24 cellular contexts compared by ENCODE assay signal in genomic region chr9:134972140-134972539, GRCh38. TPM values are rescaled to one million over a fixed set of nuclear protein-coding genes. Genes with fewer than 3 reads are reported as not detected.
DNase-seq lines count a peak whose midpoint lies in the region; ATAC-seq and TF ChIP-seq lines count a peak whose summit lies in the region.
"Had no signal": no experiment of that assay in that cellular context is flagged by ENCODE, and none has a peak within 500 bp of the region (broad histone marks: within the 10 kb centered on the region; RNA-seq: fewer than 3 reads in every experiment).

No MANE protein-coding gene starts in this region.

- H3K27me3 ChIP-seq in left lung (peaks cover 8 to 58% of the 10 kb centered on the region in 2 donors), suprapubic skin (peaks cover 37% of the 10 kb centered on the region)

- WGBS in suprapubic skin = 90% methylated on average over 9 of the region's 9 CpGs

- H3K4me1 ChIP-seq in left lung (no peaks in the 10 kb centered on the region), suprapubic skin (no peaks in the 10 kb centered on the region)
- H3K4me1 ChIP-seq: Caco-2 had no signal

- H3K36me3 ChIP-seq in left lung = no peaks in the 10 kb centered on the region
- H3K36me3 ChIP-seq in suprapubic skin = no peaks in the 10 kb centered on the region
- H3K36me3 ChIP-seq: BLaER1 treated with 17β-estradiol and CSF1 and Interleukin-3, amounts not matched to agents 10 nM and 100 nM; MG63 had no signal

- intact Hi-C loops in left lung (cut with DNase I) = no loop called here

- no peak for TF ChIP-seq POLR2A in suprapubic skin (IDR thresholded peaks at IDR 0.05)

- H3K4me3 ChIP-seq in left lung (no peak overlapping the region), suprapubic skin (no peak overlapping the region)
- H3K4me3 ChIP-seq: BLaER1 treated with 17β-estradiol and CSF1 and Interleukin-3, amounts not matched to agents 10 nM and 100 nM; MG63 had no signal

- DNase-seq in activated effector memory CD4-positive, alpha-beta T cell treated with anti-CD3 and anti-CD28 coated beads, Interleukin-2, amount 50 U/mL, for 16 hours = peak; percentile 33
- DNase-seq in activated effector memory CD4-positive, alpha-beta T cell treated with Interleukin-2 at 50 U/mL for 16 hours = no peak
- DNase-seq in RPMI8226 (peak; percentile 34), left lung (peak; percentile 10 to 17), suprapubic skin (ENCODE audit: low spot score in 2 of 2) (peak; percentile 24 to 43), NCI-H510A (lab: John Stamatoyannopoulos, UW) (no peak), middle frontal gyrus (ENCODE audit: extremely low spot score, low spot score) (no peak), NCI-H1417 treated with DMSO at 0.1 percent for 48 hours (lab: John Stamatoyannopoulos, UW) (no peak)
- DNase-seq: 8988T; CD4-positive, alpha-beta memory T cell; DMS 273 treated with DMSO at 0.1 percent for 48 hours; DMS79 treated with DMSO at 0.1 percent for 48 hours; H7; MG63; NCI-H1436; NCI-H187 treated with DMSO at 0.1 percent for 48 hours; NCI-H2107; NCI-H446 treated with DMSO at 0.1 percent for 48 hours; NCI-H69; NK-92 treated with Interleukin-12 subunit alpha and Interleukin-12 subunit beta, amount 100 ng/mL, for 24 hours had no signal

- ATAC-seq in left lung = no peak

- TF ChIP-seq EP300 in suprapubic skin (IDR thresholded peaks at IDR 0.05) = no peak

- TF ChIP-seq CTCF in left lung (IDR thresholded peaks at IDR 0.05) = no peak
- TF ChIP-seq CTCF in suprapubic skin (IDR thresholded peaks at IDR 0.05) = no peak

- H3K9me3 ChIP-seq in left lung = no peaks in the 10 kb centered on the region
- no peaks in the 10 kb centered on the region for H3K9me3 ChIP-seq in suprapubic skin
- H3K9me3 ChIP-seq: BLaER1 treated with 17β-estradiol and CSF1 and Interleukin-3, amounts not matched to agents 10 nM and 100 nM; Caco-2; MG63 had no signal

- H3K27ac ChIP-seq in left lung (no peak overlapping the region), suprapubic skin (no peak overlapping the region)
- H3K27ac ChIP-seq: BLaER1 treated with 17β-estradiol and CSF1 and Interleukin-3, amounts not matched to agents 10 nM and 100 nM had no signal

RNA-seq across cellular contexts. Expression of gene FCN1, which starts 54.4 kb away (rescaled TPM):
- total RNA-seq in left lung (10 to 100 TPM; 28.4 to 72.1 TPM), suprapubic skin (under 1 TPM; 0.16 to 0.42 (median 0.34) TPM)
- total RNA-seq: Caco-2, H7, LHCN-M2, SK-MEL-5 had no signal

Comparison
In these comparisons a context has a peak if more than half of its experiments do, and no peak if none do; other contexts are left out.
1. DNase-seq: peak in activated effector memory CD4-positive, alpha-beta T cell treated with anti-CD3 and anti-CD28 coated beads, Interleukin-2, amount 50 U/mL, for 16 hours (single experiment), RPMI8226 (single experiment), left lung (2 of 2) and suprapubic skin (2 of 2); none in activated effector memory CD4-positive, alpha-beta T cell treated with Interleukin-2 at 50 U/mL for 16 hours (single experiment), NCI-H510A (single experiment), middle frontal gyrus (single experiment) and NCI-H1417 treated with DMSO at 0.1 percent for 48 hours (single experiment).
2. RNA of gene FCN1, which starts 54.4 kb away (total RNA-seq): 28.4 to 72.1 TPM in left lung; 0.16 to 0.42 TPM in suprapubic skin; every median in the first group is over 10 times any median in the second.